1 cellular context compared by ENCODE assay signal in the genomic region with DNA sequence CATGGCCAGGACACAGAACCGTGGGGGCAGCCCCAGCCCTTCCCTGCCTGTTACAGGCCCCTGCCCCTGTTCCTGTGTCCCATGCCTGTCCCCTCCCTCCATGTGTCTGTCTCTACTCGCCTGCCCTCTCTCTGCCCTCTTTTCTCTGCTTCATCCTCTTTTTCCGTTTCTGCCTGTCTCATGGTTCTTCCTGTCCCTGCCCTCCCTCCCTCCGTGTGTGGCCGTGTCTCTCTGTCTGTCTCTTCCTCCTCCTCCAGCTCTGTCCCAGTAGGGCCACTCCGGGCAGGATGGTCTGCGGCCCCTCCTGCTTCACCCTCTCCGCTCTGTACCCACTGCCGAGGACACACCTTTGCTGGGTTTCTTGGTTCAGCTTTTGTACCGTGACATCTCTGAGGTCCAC.
TF ChIP-seq lines count a peak whose summit lies in the region.

No MANE protein-coding gene starts in this region.

TF ChIP-seq in HepG2, 621 proteins besides CTCF, POLR2A, EP300 and RAD21 (continued from another document):
- TF ChIP-seq, protein P1, sequence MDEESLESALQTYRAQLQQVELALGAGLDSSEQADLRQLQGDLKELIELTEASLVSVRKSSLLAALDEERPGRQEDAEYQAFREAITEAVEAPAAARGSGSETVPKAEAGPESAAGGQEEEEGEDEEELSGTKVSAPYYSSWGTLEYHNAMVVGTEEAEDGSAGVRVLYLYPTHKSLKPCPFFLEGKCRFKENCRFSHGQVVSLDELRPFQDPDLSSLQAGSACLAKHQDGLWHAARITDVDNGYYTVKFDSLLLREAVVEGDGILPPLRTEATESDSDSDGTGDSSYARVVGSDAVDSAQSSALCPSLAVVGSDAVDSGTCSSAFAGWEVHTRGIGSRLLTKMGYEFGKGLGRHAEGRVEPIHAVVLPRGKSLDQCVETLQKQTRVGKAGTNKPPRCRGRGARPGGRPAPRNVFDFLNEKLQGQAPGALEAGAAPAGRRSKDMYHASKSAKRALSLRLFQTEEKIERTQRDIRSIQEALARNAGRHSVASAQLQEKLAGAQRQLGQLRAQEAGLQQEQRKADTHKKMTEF (CRISPR knock-in tag; IDR thresholded peaks at IDR 0.05) = 0 out of 2 replicates have a peak, but pooled peaks have one; percentile 0
- TF ChIP-seq KDM2A (CRISPR knock-in tag; IDR thresholded peaks at IDR 0.05; ENCODE audit: borderline replicate concordance, low read depth) (0 out of 2 replicates have a peak, but pooled peaks have one; percentile 13), ZNF768 (CRISPR knock-in tag; IDR thresholded peaks at IDR 0.05) (peak; percentile 63), ESRRA (CRISPR knock-in tag; IDR thresholded peaks at IDR 0.05; ENCODE audit: low read depth) (0 out of 2 replicates have a peak, but pooled peaks have one; percentile 10), ZNF430 (CRISPR knock-in tag; IDR thresholded peaks at IDR 0.05) (0 out of 2 replicates have a peak, but pooled peaks have one; percentile 28)
- TF ChIP-seq, protein P2, sequence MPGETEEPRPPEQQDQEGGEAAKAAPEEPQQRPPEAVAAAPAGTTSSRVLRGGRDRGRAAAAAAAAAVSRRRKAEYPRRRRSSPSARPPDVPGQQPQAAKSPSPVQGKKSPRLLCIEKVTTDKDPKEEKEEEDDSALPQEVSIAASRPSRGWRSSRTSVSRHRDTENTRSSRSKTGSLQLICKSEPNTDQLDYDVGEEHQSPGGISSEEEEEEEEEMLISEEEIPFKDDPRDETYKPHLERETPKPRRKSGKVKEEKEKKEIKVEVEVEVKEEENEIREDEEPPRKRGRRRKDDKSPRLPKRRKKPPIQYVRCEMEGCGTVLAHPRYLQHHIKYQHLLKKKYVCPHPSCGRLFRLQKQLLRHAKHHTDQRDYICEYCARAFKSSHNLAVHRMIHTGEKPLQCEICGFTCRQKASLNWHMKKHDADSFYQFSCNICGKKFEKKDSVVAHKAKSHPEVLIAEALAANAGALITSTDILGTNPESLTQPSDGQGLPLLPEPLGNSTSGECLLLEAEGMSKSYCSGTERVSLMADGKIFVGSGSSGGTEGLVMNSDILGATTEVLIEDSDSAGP (CRISPR knock-in tag; IDR thresholded peaks at IDR 0.05; ENCODE audit: borderline replicate concordance) = 0 out of 2 replicates have a peak, but pooled peaks have one; percentile 38
- TF ChIP-seq, protein P3, sequence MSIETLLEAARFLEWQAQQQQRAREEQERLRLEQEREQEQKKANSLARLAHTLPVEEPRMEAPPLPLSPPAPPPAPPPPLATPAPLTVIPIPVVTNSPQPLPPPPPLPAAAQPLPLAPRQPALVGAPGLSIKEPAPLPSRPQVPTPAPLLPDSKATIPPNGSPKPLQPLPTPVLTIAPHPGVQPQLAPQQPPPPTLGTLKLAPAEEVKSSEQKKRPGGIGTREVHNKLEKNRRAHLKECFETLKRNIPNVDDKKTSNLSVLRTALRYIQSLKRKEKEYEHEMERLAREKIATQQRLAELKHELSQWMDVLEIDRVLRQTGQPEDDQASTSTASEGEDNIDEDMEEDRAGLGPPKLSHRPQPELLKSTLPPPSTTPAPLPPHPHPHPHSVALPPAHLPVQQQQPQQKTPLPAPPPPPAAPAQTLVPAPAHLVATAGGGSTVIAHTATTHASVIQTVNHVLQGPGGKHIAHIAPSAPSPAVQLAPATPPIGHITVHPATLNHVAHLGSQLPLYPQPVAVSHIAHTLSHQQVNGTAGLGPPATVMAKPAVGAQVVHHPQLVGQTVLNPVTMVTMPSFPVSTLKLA (IDR thresholded peaks at IDR 0.05) = 0 out of 2 replicates have a peak, but pooled peaks have one; percentile 3
- TF ChIP-seq, protein P4, sequence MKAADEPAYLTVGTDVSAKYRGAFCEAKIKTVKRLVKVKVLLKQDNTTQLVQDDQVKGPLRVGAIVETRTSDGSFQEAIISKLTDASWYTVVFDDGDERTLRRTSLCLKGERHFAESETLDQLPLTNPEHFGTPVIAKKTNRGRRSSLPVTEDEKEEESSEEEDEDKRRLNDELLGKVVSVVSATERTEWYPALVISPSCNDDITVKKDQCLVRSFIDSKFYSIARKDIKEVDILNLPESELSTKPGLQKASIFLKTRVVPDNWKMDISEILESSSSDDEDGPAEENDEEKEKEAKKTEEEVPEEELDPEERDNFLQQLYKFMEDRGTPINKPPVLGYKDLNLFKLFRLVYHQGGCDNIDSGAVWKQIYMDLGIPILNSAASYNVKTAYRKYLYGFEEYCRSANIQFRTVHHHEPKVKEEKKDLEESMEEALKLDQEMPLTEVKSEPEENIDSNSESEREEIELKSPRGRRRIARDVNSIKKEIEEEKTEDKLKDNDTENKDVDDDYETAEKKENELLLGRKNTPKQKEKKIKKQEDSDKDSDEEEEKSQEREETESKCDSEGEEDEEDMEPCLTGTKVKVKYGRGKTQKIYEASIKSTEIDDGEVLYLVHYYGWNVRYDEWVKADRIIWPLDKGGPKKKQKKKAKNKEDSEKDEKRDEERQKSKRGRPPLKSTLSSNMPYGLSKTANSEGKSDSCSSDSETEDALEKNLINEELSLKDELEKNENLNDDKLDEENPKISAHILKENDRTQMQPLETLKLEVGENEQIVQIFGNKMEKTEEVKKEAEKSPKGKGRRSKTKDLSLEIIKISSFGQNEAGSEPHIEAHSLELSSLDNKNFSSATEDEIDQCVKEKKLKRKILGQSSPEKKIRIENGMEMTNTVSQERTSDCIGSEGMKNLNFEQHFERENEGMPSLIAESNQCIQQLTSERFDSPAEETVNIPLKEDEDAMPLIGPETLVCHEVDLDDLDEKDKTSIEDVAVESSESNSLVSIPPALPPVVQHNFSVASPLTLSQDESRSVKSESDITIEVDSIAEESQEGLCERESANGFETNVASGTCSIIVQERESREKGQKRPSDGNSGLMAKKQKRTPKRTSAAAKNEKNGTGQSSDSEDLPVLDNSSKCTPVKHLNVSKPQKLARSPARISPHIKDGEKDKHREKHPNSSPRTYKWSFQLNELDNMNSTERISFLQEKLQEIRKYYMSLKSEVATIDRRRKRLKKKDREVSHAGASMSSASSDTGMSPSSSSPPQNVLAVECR (CRISPR knock-in tag; IDR thresholded peaks at IDR 0.05; ENCODE audit: borderline replicate concordance) = 0 out of 2 replicates have a peak, but pooled peaks have one; percentile 11
